ENCODE assay signal across 10 cellular contexts in genomic region chr3:53109190-53109589, GRCh38. TPM values are rescaled to one million over a fixed set of nuclear protein-coding genes. Genes with fewer than 3 reads are reported as not detected.
DNase-seq lines count a peak whose midpoint lies in the region; ATAC-seq lines count a peak whose summit lies in the region.
"Had no signal": no experiment of that assay in that cellular context is flagged by ENCODE, and none has a peak within 500 bp of the region (broad histone marks: within the 10 kb centered on the region; RNA-seq: fewer than 3 reads in every experiment).

No MANE protein-coding gene starts in this region.

- DNase-seq in AG20443 (ENCODE audit: low spot score) (peak; percentile 51), islet precursor cell (peak; percentile 66), occipital lobe (lab: John Stamatoyannopoulos, UW) (no peak)
- DNase-seq in activated naive CD4-positive, alpha-beta T cell treated with anti-CD3 and anti-CD28 coated beads, Interleukin-2, amount 50 U/mL, for 16 hours: peak; percentile 18
- DNase-seq: DMS79 treated with DMSO at 0.1 percent for 48 hours, naive B cell had no signal

- ATAC-seq in HG03460 (IDR thresholded peaks at IDR 0.05; ENCODE audit: unreplicated experiment) (peak; percentile 68), HG03039 (IDR thresholded peaks at IDR 0.05; ENCODE audit: unreplicated experiment) (no peak), HG02852 (IDR thresholded peaks at IDR 0.05; ENCODE audit: unreplicated experiment) (no peak), HG03439 (IDR thresholded peaks at IDR 0.05; ENCODE audit: unreplicated experiment) (no peak)

RNA-seq across cellular contexts. Expression of gene RFT1, which starts 21.0 kb away (rescaled TPM):
- 8.6 TPM for total RNA-seq in occipital lobe

RNA-seq across cellular contexts. Expression of gene PRKCD, which starts 51.8 kb away (rescaled TPM):
- 0.94 TPM for total RNA-seq in occipital lobe
